7 cellular contexts compared by ENCODE assay signal in genomic region chrY:25032900-25033299, GRCh38. TPM values are rescaled to one million over a fixed set of nuclear protein-coding genes. Genes with fewer than 3 reads are reported as not detected.
"Had no signal": no experiment of that assay in that cellular context is flagged by ENCODE, and none has a peak within 500 bp of the region (broad histone marks: within the 10 kb centered on the region; RNA-seq: fewer than 3 reads in every experiment).

No MANE protein-coding gene starts in this region.

RNA-seq across cellular contexts. Expression of gene BPY2C, which starts 19.0 kb away (rescaled TPM):
- total RNA-seq: GM23248, GM23338, H1, H4, H7, H9, HFFc6 had no signal
